In the genomic region with DNA sequence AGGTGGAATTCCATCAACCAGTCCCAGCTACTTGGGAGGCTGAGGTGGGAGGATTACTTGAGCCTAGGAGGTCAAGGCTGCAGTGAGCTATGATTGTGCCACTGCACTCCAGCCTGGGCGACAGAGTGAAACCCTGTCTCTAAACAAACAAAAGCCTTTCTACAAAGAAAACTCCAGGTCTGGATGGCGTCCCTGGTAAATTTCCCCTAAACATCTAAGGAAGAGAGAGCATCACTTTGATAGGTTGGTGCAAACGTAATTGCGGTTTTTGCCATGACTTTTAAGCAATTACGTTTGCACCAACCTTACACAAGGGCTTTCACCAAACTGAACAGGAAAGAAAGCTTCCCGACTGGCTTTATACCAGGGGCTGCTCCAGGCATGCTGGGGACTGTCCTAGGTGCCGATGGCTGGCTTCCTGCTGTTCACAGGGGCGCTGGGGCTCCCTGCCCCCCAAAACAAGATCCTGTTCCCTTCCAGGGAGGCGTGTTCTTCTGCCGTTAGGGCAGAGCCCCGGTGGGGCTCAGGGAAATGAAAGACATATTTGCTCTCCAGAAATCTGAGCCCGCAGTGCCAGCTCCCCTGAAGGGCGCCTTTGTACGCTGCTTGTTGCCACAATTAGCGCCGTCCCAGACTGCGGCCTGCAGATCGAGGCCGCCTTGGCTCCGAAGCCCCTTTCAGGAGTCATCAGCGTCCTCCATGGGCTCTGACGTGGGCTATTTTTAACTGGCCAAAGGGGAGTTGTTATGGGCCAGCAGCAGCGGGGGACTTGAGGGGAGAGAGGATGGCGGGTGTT, we compare ENCODE assay signal across 8 cellular contexts. TPM values are rescaled to one million over a fixed set of nuclear protein-coding genes. Genes with fewer than 3 reads are reported as not detected.
DNase-seq lines count a peak whose midpoint lies in the region; ATAC-seq and TF ChIP-seq lines count a peak whose summit lies in the region.

No MANE protein-coding gene starts in this region.

- H3K4me3 ChIP-seq in PC-9, result no peak overlapping the region

- DNase-seq in EH (ENCODE audit: low read depth) (peak; percentile 4), PC-9 (no peak), fibroblast of peridontal ligament (ENCODE audit: extremely low read depth) (peak; percentile 51), posterior cingulate gyrus (peak in 8 of 10 donors; percentile 19 to 90 (median 40)), HuH-7 (ENCODE audit: low spot score) (no peak), T1000 (lab: John Stamatoyannopoulos, UW) (no peak)

- peaks cover 22% of the 10 kb centered on the region; the same call in 1 of the 2 replicates for H3F3A ChIP-seq in PC-9 (ENCODE audit: insufficient read depth, low read depth)

- H3K36me3 ChIP-seq in PC-9 (ENCODE audit: low read depth), result no peaks in the 10 kb centered on the region

- no peaks in the 10 kb centered on the region for H3K79me2 ChIP-seq in PC-9 (ENCODE audit: low read depth)

- POLR2A ChIA-PET in PC-9 (lab: Charles Lee; ENCODE audit: unreplicated experiment), result no interaction called here

- no peak overlapping the region for H3K27ac ChIP-seq in PC-9

- CTCF ChIA-PET in PC-9 (lab: Charles Lee), result interaction anchor here (0.7 kb wide), 1 partner anchor 97 kb away, joined by 3 read pairs; no protein-coding TSS in a partner anchor

- no peaks in the 10 kb centered on the region for H3K9me3 ChIP-seq in PC-9 (ENCODE audit: insufficient read depth, low read depth)

- H3K27me3 ChIP-seq in PC-9 (ENCODE audit: insufficient read depth, low read depth), result peaks cover 27% of the 10 kb centered on the region

- ATAC-seq in GM18868 (IDR thresholded peaks at IDR 0.05; ENCODE audit: unreplicated experiment) (no peak), HG03521 (IDR thresholded peaks at IDR 0.05; ENCODE audit: unreplicated experiment) (no peak)

- TF ChIP-seq CTCF in PC-9 (conservative IDR thresholded peaks at IDR 0.05), result no peak

- H3K4me1 ChIP-seq in PC-9 (replicated peaks; ENCODE audit: insufficient read depth), result 0 out of 2 replicates have a peak, but pooled peaks cover 5% of the 10 kb centered on the region

- no peaks in the 10 kb centered on the region for H3K9me2 ChIP-seq in PC-9 (ENCODE audit: insufficient read depth)

- BruUV-seq in PC-9 (replicated peaks; lab: Mats Ljungman, UMichigan), result no TSS peak

- H3K4me2 ChIP-seq in PC-9, result 0 out of 2 replicates have a peak overlapping the region, but pooled peaks have one; percentile 13

- H4K20me1 ChIP-seq in PC-9 (ENCODE audit: insufficient read depth), result no peaks in the 10 kb centered on the region

- intact Hi-C loops in PC-9 (cut with micrococcal nuclease; ENCODE audit: unreplicated experiment) (no loop called here), posterior cingulate gyrus (cut with DNase I) (no loop called here)

- 0 out of 2 replicates have a peak overlapping the region, but pooled peaks have one; percentile 13 for H2AFZ ChIP-seq in PC-9

RNA-seq across cellular contexts. Expression of gene KLF2, which starts 38.7 kb away (rescaled TPM):
- total RNA-seq in PC-9 (2021), result 1.6 and 2.0 TPM in 2 replicates

Comparison
In these comparisons a context has a peak if more than half of its experiments do, and no peak if none do; other contexts are left out.
1. DNase-seq: peak in EH (single experiment), fibroblast of peridontal ligament (single experiment) and posterior cingulate gyrus (8 of 10); none in PC-9 (0 of 2), HuH-7 (single experiment) and T1000 (single experiment).